14 cellular contexts compared by ENCODE assay signal in the genomic region with DNA sequence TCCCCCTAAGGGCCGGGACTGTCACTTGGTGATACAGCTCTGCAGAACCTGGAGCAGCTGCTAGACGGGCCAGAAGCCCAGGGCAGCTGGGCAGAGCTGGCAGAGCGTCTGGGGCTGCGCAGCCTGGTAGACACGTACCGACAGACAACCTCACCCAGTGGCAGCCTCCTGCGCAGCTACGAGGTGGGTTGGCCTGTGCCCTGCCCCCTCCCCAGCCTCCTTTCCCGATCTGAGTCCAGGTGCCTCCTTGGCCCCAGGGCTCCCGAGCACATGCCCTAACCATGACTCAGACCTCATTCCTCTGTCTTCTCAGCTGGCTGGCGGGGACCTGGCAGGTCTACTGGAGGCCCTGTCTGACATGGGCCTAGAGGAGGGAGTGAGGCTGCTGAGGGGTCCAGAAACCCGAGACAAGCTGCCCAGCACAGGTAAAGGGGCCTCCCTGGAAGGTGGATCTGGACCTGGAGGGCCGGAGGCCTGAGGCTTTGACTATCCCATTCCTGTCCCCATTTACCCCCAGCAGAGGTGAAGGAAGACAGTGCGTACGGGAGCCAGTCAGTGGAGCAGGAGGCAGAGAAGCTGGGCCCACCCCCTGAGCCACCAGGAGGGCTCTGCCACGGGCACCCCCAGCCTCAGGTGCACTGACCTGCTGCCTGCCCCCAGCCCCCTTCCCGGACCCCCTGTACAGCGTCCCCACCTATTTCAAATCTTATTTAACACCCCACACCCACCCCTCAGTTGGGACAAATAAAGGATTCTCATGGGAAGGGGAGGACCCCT. TPM values are rescaled to one million over a fixed set of nuclear protein-coding genes. Genes with fewer than 3 reads are reported as not detected.
DNase-seq lines count a peak whose midpoint lies in the region; FAIRE-seq and TF ChIP-seq lines count a peak whose summit lies in the region.
"Had no signal": no experiment of that assay in that cellular context is flagged by ENCODE, and none has a peak within 500 bp of the region (broad histone marks: within the 10 kb centered on the region; RNA-seq: fewer than 3 reads in every experiment).

No MANE protein-coding gene starts in this region.

- no peak for FAIRE-seq in H54 (lab: Jason Lieb, UNC)
- FAIRE-seq: GM12891 had no signal

- no peak for TF ChIP-seq POLR2A in H54 (IDR thresholded peaks at IDR 0.05; ENCODE audit: low read depth, low read length)

- DNase-seq in A172 (ENCODE audit: low spot score) (peak; percentile 88), H54 (ENCODE audit: insufficient read length, low spot score) (peak; percentile 91), T1000 (lab: John Stamatoyannopoulos, UW) (peak; percentile 23), islet precursor cell (peak; percentile 98), NCI-H446 (lab: John Stamatoyannopoulos, UW) (no peak), NCI-H146 (lab: John Stamatoyannopoulos, UW) (no peak), amygdala (lab: John Stamatoyannopoulos, UW) (no peak), DMS79 (lab: John Stamatoyannopoulos, UW) (no peak)
- DNase-seq: anterior cingulate cortex; CD4-positive, CD25-positive, alpha-beta regulatory T cell; erythroblast; uterus had no signal

RNA-seq across cellular contexts. Expression of gene NFKB2, which starts 6.4 kb away (rescaled TPM):
- total RNA-seq in A172 (2014; rRNA removed; shearing (Covaris generic)), result 60.9 and 63.0 TPM in 2 replicates

RNA-seq across cellular contexts. Expression of gene PSD, which starts 16.7 kb away (rescaled TPM):
- total RNA-seq in A172 (2014; rRNA removed; shearing (Covaris generic)), result 0.07 TPM in 1 of 2 replicates, not detected in the other

RNA-seq across cellular contexts. Expression of gene FBXL15, which starts 18.7 kb away (rescaled TPM):
- 14.6 and 20.0 TPM in 2 replicates for total RNA-seq in A172 (2014; rRNA removed; shearing (Covaris generic))

RNA-seq across cellular contexts. Expression of gene CUEDC2, which starts 30.5 kb away (rescaled TPM):
- 121 and 123 TPM in 2 replicates for total RNA-seq in A172 (2014; rRNA removed; shearing (Covaris generic))

RNA-seq across cellular contexts. Expression of gene C10orf95, which starts 49.4 kb away (rescaled TPM):
- not detected in 2 replicates for total RNA-seq in A172 (2014; rRNA removed; shearing (Covaris generic))
- total RNA-seq: left lobe of liver had no signal

Comparison
In these comparisons a context has a peak if more than half of its experiments do, and no peak if none do; other contexts are left out.
1. DNase-seq: peak in A172 (single experiment), H54 (single experiment), T1000 (single experiment) and islet precursor cell (single experiment); none in NCI-H446 (0 of 2), NCI-H146 (single experiment), amygdala (0 of 56) and DMS79 (single experiment).